In the genomic region with DNA sequence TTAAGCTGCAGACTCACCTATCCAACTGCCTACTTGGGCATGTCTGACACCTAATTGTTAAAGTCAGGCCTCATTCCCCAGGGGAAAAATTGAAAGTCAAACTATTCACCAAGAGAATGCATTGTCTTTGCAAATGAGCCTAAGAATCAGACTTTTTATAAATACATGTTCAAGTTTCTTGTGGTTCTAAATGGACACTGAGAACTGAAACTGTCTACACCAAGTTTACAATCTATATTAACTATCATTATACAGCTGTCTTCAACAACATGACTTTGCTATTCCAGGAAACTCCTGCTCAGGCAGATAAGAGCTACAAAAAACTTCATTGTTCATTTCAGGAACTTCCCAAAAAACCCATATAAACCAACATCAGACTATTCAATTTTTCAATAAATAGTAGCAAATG, we compare ENCODE assay signal across 11 cellular contexts. TPM values are rescaled to one million over a fixed set of nuclear protein-coding genes. Genes with fewer than 3 reads are reported as not detected.
DNase-seq lines count a peak whose midpoint lies in the region; ATAC-seq, FAIRE-seq and TF ChIP-seq lines count a peak whose summit lies in the region.
"Had no signal": no experiment of that assay in that cellular context is flagged by ENCODE, and none has a peak within 500 bp of the region (broad histone marks: within the 10 kb centered on the region; RNA-seq: fewer than 3 reads in every experiment).

No MANE protein-coding gene starts in this region.

- H3K79me2 ChIP-seq in GM12878 (ENCODE audit: control insufficient read depth, insufficient read depth, low read length): peaks cover 85% of the 10 kb centered on the region

- peak overlapping the region; percentile 29 to 84 for H3K4me3 Mint-ChIP-seq in stimulated activated naive CD8-positive, alpha-beta T cell treated with anti-CD3 and anti-CD28 coated beads, Interleukin-15, amount 100 ng/mL, for 72 hours
- H3K4me3 Mint-ChIP-seq: neural crest cell had no signal

- peaks cover 90% of the 10 kb centered on the region for H3K4me1 Mint-ChIP-seq in stimulated activated naive CD8-positive, alpha-beta T cell treated with anti-CD3 and anti-CD28 coated beads, Interleukin-15, amount 100 ng/mL, for 72 hours

- POLR2A ChIA-PET in GM12878 (lab: Charles Lee): interaction anchor here (0.6 to 0.9 kb wide), 4 partner anchors 12 to 25 kb away, joined by 3 read pairs; no protein-coding TSS in a partner anchor

- H3K27me3 ChIP-seq in right atrium auricular region (no peaks in the 10 kb centered on the region), GM12878 (replicated peaks in 1 of 2; ENCODE audit: control insufficient read depth in 2 of 2, insufficient read depth in 2 of 2, low read length in 1 of 2) (no peaks in the 10 kb centered on the region), vagina (no peaks in the 10 kb centered on the region)
- H3K27me3 ChIP-seq: BE2C had no signal

- H4K20me1 ChIP-seq in GM12878 (ENCODE audit: control insufficient read depth, insufficient read depth): no peaks in the 10 kb centered on the region

- TF ChIP-seq POLR2A in GM12878 (IDR thresholded peaks at IDR 0.05; ENCODE audit: low read depth, low read length) (no peak), vagina (IDR thresholded peaks at IDR 0.05) (no peak)

- H2AFZ ChIP-seq in GM12878 (ENCODE audit: control insufficient read depth, low read depth, low read length): no peak overlapping the region

- in situ Hi-C loops in GM12878 (cut with MboI): no loop called here

- H3K27ac Mint-ChIP-seq in stimulated activated naive CD8-positive, alpha-beta T cell treated with anti-CD3 and anti-CD28 coated beads, Interleukin-15, amount 100 ng/mL, for 72 hours: peak overlapping the region in 1 of 2 donors; percentile 79

- H3K9me3 ChIP-seq in right atrium auricular region (no peaks in the 10 kb centered on the region), GM12878 (replicated peaks; ENCODE audit: control insufficient read depth, insufficient read depth, low read length) (peaks cover 8% of the 10 kb centered on the region), vagina (no peaks in the 10 kb centered on the region)
- H3K9me3 ChIP-seq: BE2C had no signal

- TF ChIP-seq CTCF in right atrium auricular region (IDR thresholded peaks at IDR 0.05) (no peak), GM12878 (IDR thresholded peaks at IDR 0.05 in 2 of 3, conservative IDR thresholded peaks at IDR 0.05 in 1 of 3; ENCODE audit: control insufficient read depth in 2 of 3, extremely low read depth in 1 of 3, insufficient read depth in 1 of 3, low read depth in 3 of 3, low read length in 3 of 3) (no peak), vagina (IDR thresholded peaks at IDR 0.05) (no peak)

- H3K27me3 Mint-ChIP-seq in stimulated activated naive CD8-positive, alpha-beta T cell treated with anti-CD3 and anti-CD28 coated beads, Interleukin-15, amount 100 ng/mL, for 72 hours: no peaks in the 10 kb centered on the region

- DNase-seq in Right ventricle myocardium superior (no peak), right atrium auricular region (ENCODE audit: low spot score) (no peak), GM12878 (ENCODE audit: low read depth, low spot score) (peak; percentile 56), vagina (ENCODE audit: extremely low spot score in 2 of 2) (no peak)
- no peak for DNase-seq in stimulated activated naive CD8-positive, alpha-beta T cell treated with anti-CD3 and anti-CD28 coated beads, Interleukin-15, amount 100 ng/mL, for 72 hours
- no peak for DNase-seq in stimulated activated CD4-positive, alpha-beta T cell treated with anti-CD3 and anti-CD28 coated beads, Interleukin-2, amount 100 ng/mL, for 48 hours
- DNase-seq: BE2C had no signal

- peaks cover 0 to 8% of the 10 kb centered on the region in 2 donors for H3K9me3 Mint-ChIP-seq in stimulated activated naive CD8-positive, alpha-beta T cell treated with anti-CD3 and anti-CD28 coated beads, Interleukin-15, amount 100 ng/mL, for 72 hours

- no peak for FAIRE-seq in GM12878 (lab: Jason Lieb, UNC)

- H3K36me3 ChIP-seq in right atrium auricular region (no peaks in the 10 kb centered on the region), GM12878 (ENCODE audit: control insufficient read depth in 2 of 2, insufficient read depth in 2 of 2, low read length in 1 of 2) (no peaks in the 10 kb centered on the region), vagina (no peaks in the 10 kb centered on the region)
- H3K36me3 ChIP-seq: BE2C had no signal

- ATAC-seq in Right ventricle myocardium superior (ENCODE audit: poor library complexity): peak; percentile 46
- peak; percentile 69 for ATAC-seq in HG03066 (IDR thresholded peaks at IDR 0.05; ENCODE audit: low read depth, unreplicated experiment)
- ATAC-seq in GM12878: peak; percentile 72
- ATAC-seq in stimulated activated naive CD8-positive, alpha-beta T cell treated with anti-CD3 and anti-CD28 coated beads, Interleukin-15, amount 100 ng/mL, for 72 hours: no peak
- no peak for ATAC-seq in GM18519 (IDR thresholded peaks at IDR 0.05; ENCODE audit: low FRiP score, unreplicated experiment)

- intact Hi-C loops in Right ventricle myocardium superior (cut with DNase I): no loop called here
- intact Hi-C loops in GM12878 (cut with micrococcal nuclease; ENCODE audit: unreplicated experiment): no loop called here
- intact Hi-C loops in vagina (cut with DNase I): no loop called here

- no peak overlapping the region for H3K27ac ChIP-seq in right atrium auricular region
- peak overlapping the region; percentile 21; the same call in 1 of the 2 replicates for H3K27ac ChIP-seq in GM12878 (ENCODE audit: control insufficient read depth, insufficient read depth)
- H3K27ac ChIP-seq in vagina: no peak overlapping the region
- H3K27ac ChIP-seq: epithelial cell of prostate had no signal

- SMC1A ChIA-PET in GM12878 (lab: Charles Lee; ENCODE audit: uncharacterized antibody, unreplicated experiment): interaction anchor here (0.6 to 2.6 kb wide), 12 partner anchors 13 to 160 kb away, joined by 3 to 10 read pairs (median 3); no protein-coding TSS in a partner anchor

- RAD21 ChIA-PET in GM12878 (lab: Charles Lee; ENCODE audit: unreplicated experiment): interaction anchor here (0.5 to 1.2 kb wide), 7 partner anchors 13 to 175 kb away, joined by 3 read pairs; no protein-coding TSS in a partner anchor

- TF ChIP-seq RAD21 in GM12878 (IDR thresholded peaks at IDR 0.05; ENCODE audit: insufficient read depth, low read depth, low read length): no peak

- H3K4me1 ChIP-seq in right atrium auricular region (peaks cover 0 to 59% of the 10 kb centered on the region in 2 donors), GM12878 (ENCODE audit: control insufficient read depth, insufficient read depth, low read length) (peaks cover 18% of the 10 kb centered on the region), vagina (peaks cover 65% of the 10 kb centered on the region)

- CTCF ChIA-PET in GM12878 (lab: Yijun Ruan, JAX): interaction anchor here (0.7 to 1.0 kb wide), 5 partner anchors 24 to 73 kb away, joined by 3 to 4 read pairs (median 4); a partner anchor contains a TSS

- no peak overlapping the region for H3K9ac ChIP-seq in GM12878 (ENCODE audit: control insufficient read depth, insufficient read depth, low read length)

- H3K4me2 ChIP-seq in GM12878 (ENCODE audit: control insufficient read depth, insufficient read depth): peak overlapping the region; percentile 69

- TF ChIP-seq EP300 in GM12878 (IDR thresholded peaks at IDR 0.05; ENCODE audit: borderline replicate concordance in 1 of 2, control insufficient read depth in 1 of 2, low read depth in 2 of 2, low read length in 2 of 2): peak; percentile 14 to 20; a peak in 2 of 4 replicates

- H3K4me3 ChIP-seq in right atrium auricular region (no peak overlapping the region), GM12878 (no peak overlapping the region), vagina (no peak overlapping the region)

- BruUV-seq in GM12878 (replicated peaks; lab: Mats Ljungman, UMichigan): TSS peak; percentile 7

TF ChIP-seq in GM12878, 131 proteins besides CTCF, POLR2A, EP300 and RAD21 (continues in another document):
- TF ChIP-seq MYB (IDR thresholded peaks at IDR 0.05; ENCODE audit: borderline replicate concordance, low read depth, low read length) (no peak), CBX5 (IDR thresholded peaks at IDR 0.05; ENCODE audit: low read depth) (no peak), MYC (IDR thresholded peaks at IDR 0.05; ENCODE audit: insufficient read depth, insufficient read length, insufficient replicate concordance, low read length, severe bottlenecking) (no peak), NBN (IDR thresholded peaks at IDR 0.05) (no peak), ESRRA (IDR thresholded peaks at IDR 0.05; ENCODE audit: low read length) (no peak), CEBPB (IDR thresholded peaks at IDR 0.05; ENCODE audit: borderline replicate concordance in 1 of 2, low read depth in 2 of 2, low read length in 2 of 2) (no peak), MTA2 (IDR thresholded peaks at IDR 0.05; ENCODE audit: low read depth) (peak; percentile 77), TCF3 (IDR thresholded peaks at IDR 0.05; ENCODE audit: borderline replicate concordance, insufficient read depth, low read depth, low read length) (no peak), STAT1 (conservative IDR thresholded peaks at IDR 0.05) (no peak), FOS (IDR thresholded peaks at IDR 0.05; ENCODE audit: borderline replicate concordance, extremely low read depth, insufficient read length) (no peak)
- TF ChIP-seq, protein P1, sequence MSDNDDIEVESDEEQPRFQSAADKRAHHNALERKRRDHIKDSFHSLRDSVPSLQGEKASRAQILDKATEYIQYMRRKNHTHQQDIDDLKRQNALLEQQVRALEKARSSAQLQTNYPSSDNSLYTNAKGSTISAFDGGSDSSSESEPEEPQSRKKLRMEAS (IDR thresholded peaks at IDR 0.05; ENCODE audit: low read depth, low read length): no peak

RNA-seq across cellular contexts. Expression of a gene that starts 24.4 kb away (rescaled TPM):
- 15.6 TPM for total RNA-seq in Right ventricle myocardium superior
- 10 to 100 TPM; 20.9 to 27.1 TPM for total RNA-seq in right atrium auricular region
- total RNA-seq in GM12878 (2013; cell fraction: nucleolus; rRNA removed): 336 and 338 TPM in 2 replicates
- total RNA-seq in GM12878 (2014; rRNA removed): 20.7 and 27.2 TPM in 2 replicates
- 30.7 and 35.2 TPM in 2 replicates for total RNA-seq in GM12878 (2014; rRNA removed; fragmentation: Illumina TruSeq; extraction: Trizol)
- 22.5 and 24.1 TPM in 2 replicates for total RNA-seq in GM12878 (2021)
- polyA plus RNA-seq in GM12878 (2011; ENCODE audit: low read depth): 7.0 TPM
- polyA plus RNA-seq in GM12878 (2011; rRNA removed): 45.6 and 58.6 TPM in 2 replicates
- 15.6 and 23.9 TPM in 2 replicates for polyA plus RNA-seq in GM12878 (2011; cell fraction: cytosol; rRNA removed)
- 35.5 and 43.7 TPM in 2 replicates for polyA plus RNA-seq in GM12878 (2011; cell fraction: nucleus; rRNA removed)
- 11.3 and 18.1 TPM in 2 replicates for polyA plus RNA-seq in GM12878 (2012)
- 25.2 and 51.7 TPM in 2 replicates for polyA plus RNA-seq in GM12878 (2014; fragmentation: Illumina TruSeq; extraction: Trizol)
- 1 to 10 TPM; 5.6 to 6.1 TPM for polyA plus RNA-seq in GM12878 (2014; fragmentation: Nextera tagmentation; extraction: Ambion mirVana)
- 10.3 and 14.6 TPM in 2 replicates for polyA plus RNA-seq in GM12878 (2014; rRNA removed)
- polyA plus RNA-seq in GM12878 (2016; fragmentation: Nextera tagmentation; extraction: Ambion mirVana): 10 to 100 TPM; 15.9 to 16.0 TPM
- polyA minus RNA-seq in GM12878 (2011; rRNA and poly(A)+ RNA removed): 94.9 and 124 TPM in 2 replicates
- polyA minus RNA-seq in GM12878 (2011; cell fraction: cytosol; rRNA and poly(A)+ RNA removed): 39.3 and 40.5 TPM in 2 replicates
- 120 and 158 TPM in 2 replicates for polyA minus RNA-seq in GM12878 (2011; cell fraction: nucleus; rRNA and poly(A)+ RNA removed)
- total RNA-seq in vagina: 72.4 TPM

Comparison
In these comparisons a context has a peak if more than half of its experiments do, and no peak if none do; other contexts are left out.
1. ATAC-seq: peak in Right ventricle myocardium superior (single experiment), HG03066 (single experiment) and GM12878 (single experiment); none in stimulated activated naive CD8-positive, alpha-beta T cell treated with anti-CD3 and anti-CD28 coated beads, Interleukin-15, amount 100 ng/mL, for 72 hours (single experiment) and GM18519 (single experiment).